Comparison of ENCODE assay signal across 10 cellular contexts in genomic region chr1:115679141-115679611, GRCh38. TPM values are rescaled to one million over a fixed set of nuclear protein-coding genes. Genes with fewer than 3 reads are reported as not detected.
A peak's percentile ranks its signal among the peaks of the same experiment; 100 is the strongest.
DNase-seq lines count a peak whose midpoint lies in the region; ATAC-seq and TF ChIP-seq lines count a peak whose summit lies in the region.
"Had no signal": no experiment of that assay in that cellular context is flagged by ENCODE, and none has a peak within 500 bp of the region (broad histone marks: within the 10 kb centered on the region; RNA-seq: fewer than 3 reads in every experiment).

No MANE protein-coding gene starts in this region.

- TF ChIP-seq CTCF in cardiac fibroblast (IDR thresholded peaks at IDR 0.05; ENCODE audit: low read depth, low read length) (no peak), lower lobe of right lung (IDR thresholded peaks at IDR 0.05) (no peak)

- ATAC-seq in lower lobe of right lung, result peak; percentile 61 to 84
- no peak for ATAC-seq in T-helper 17 cell
- ATAC-seq: activated naive CD8-positive, alpha-beta T cell treated with anti-CD3 and anti-CD28 coated beads, Interleukin-2, amount 50 U/mL, for 24 hours had no signal

- 31% methylated on average over 8 of the region's 8 CpGs for WGBS in urinary bladder

- intact Hi-C loops in lower lobe of right lung (cut with DNase I), result no loop called here

- no peak overlapping the region for H3K4me3 Mint-ChIP-seq in T-helper 17 cell
- H3K4me3 Mint-ChIP-seq: activated naive CD8-positive, alpha-beta T cell treated with anti-CD3 and anti-CD28 coated beads, Interleukin-2, amount 50 U/mL, for 24 hours; immature natural killer cell had no signal

- H3K27me3 ChIP-seq in lower lobe of right lung (ENCODE audit: low read depth), result no peaks in the 10 kb centered on the region

- DNase-seq in HPDE6-E6E7 (ENCODE audit: extremely low spot score) (peak; percentile 84), cardiac fibroblast (ENCODE audit: low read depth in 2 of 2) (peak; percentile 66 to 75), lower lobe of right lung (no peak), inferior parietal cortex (ENCODE audit: extremely low spot score) (no peak), T-helper 17 cell (no peak)
- DNase-seq in activated CD4-positive, CD25-positive, alpha-beta regulatory T cell treated with anti-CD3 and anti-CD28 coated beads, Interleukin-2, amount 50 U/mL, for 72 hours, result no peak
- DNase-seq: activated naive CD8-positive, alpha-beta T cell treated with anti-CD3 and anti-CD28 coated beads, Interleukin-2, amount 50 U/mL, for 24 hours; immature natural killer cell; NCI-H2029 had no signal

- peaks cover 3% of the 10 kb centered on the region for H3K36me3 ChIP-seq in lower lobe of right lung
- H3K36me3 ChIP-seq in urinary bladder (ENCODE audit: insufficient read depth), result no peaks in the 10 kb centered on the region

- no peak overlapping the region for H3K4me3 ChIP-seq in cardiac fibroblast (replicated peaks in 1 of 2; ENCODE audit: low read depth in 2 of 2, low read length in 2 of 2)
- no peak overlapping the region for H3K4me3 ChIP-seq in lower lobe of right lung
- H3K4me3 ChIP-seq in urinary bladder (ENCODE audit: low read depth, low read length), result no peak overlapping the region

- no peaks in the 10 kb centered on the region for H3K27me3 Mint-ChIP-seq in T-helper 17 cell
- H3K27me3 Mint-ChIP-seq: activated naive CD8-positive, alpha-beta T cell treated with anti-CD3 and anti-CD28 coated beads, Interleukin-2, amount 50 U/mL, for 24 hours had no signal

- H3K27ac Mint-ChIP-seq in T-helper 17 cell, result no peak overlapping the region
- H3K27ac Mint-ChIP-seq: activated naive CD8-positive, alpha-beta T cell treated with anti-CD3 and anti-CD28 coated beads, Interleukin-2, amount 50 U/mL, for 24 hours had no signal

- H3K4me1 ChIP-seq in lower lobe of right lung (peaks cover 7% of the 10 kb centered on the region), urinary bladder (ENCODE audit: insufficient read depth) (no peaks in the 10 kb centered on the region)

- H3K9me3 ChIP-seq in lower lobe of right lung (no peaks in the 10 kb centered on the region), T-helper 17 cell (ENCODE audit: control insufficient read depth, low read length, poor library complexity, severe bottlenecking) (no peaks in the 10 kb centered on the region)

- peaks cover 5% of the 10 kb centered on the region for H3K4me1 Mint-ChIP-seq in T-helper 17 cell

- peaks cover 2% of the 10 kb centered on the region for H3K36me3 Mint-ChIP-seq in T-helper 17 cell (ENCODE audit: low read depth)

- H3K27ac ChIP-seq in lower lobe of right lung (no peak overlapping the region), urinary bladder (ENCODE audit: low read depth) (peak overlapping the region; percentile 41)

RNA-seq across cellular contexts. Expression of gene VANGL1, which starts 37.4 kb away (rescaled TPM):
- total RNA-seq in lower lobe of right lung (10.9 TPM), urinary bladder (15.3 TPM), T-helper 17 cell (1 to 10 TPM; 2.8 to 3.7 TPM)
- 8.4 TPM for polyA plus RNA-seq in urinary bladder

Comparison
In these comparisons a context has a peak if more than half of its experiments do, and no peak if none do; other contexts are left out.
1. DNase-seq: peak in HPDE6-E6E7 (single experiment) and cardiac fibroblast (2 of 2); none in lower lobe of right lung (single experiment), inferior parietal cortex (single experiment), T-helper 17 cell (0 of 3) and activated CD4-positive, CD25-positive, alpha-beta regulatory T cell treated with anti-CD3 and anti-CD28 coated beads, Interleukin-2, amount 50 U/mL, for 72 hours (single experiment).